Comparison of ENCODE assay signal across 10 cellular contexts in genomic region chr3:16824085-16824696, GRCh38.
DNase-seq lines count a peak whose midpoint lies in the region; ATAC-seq and TF ChIP-seq lines count a peak whose summit lies in the region.
"Had no signal": no experiment of that assay in that cellular context is flagged by ENCODE, and none has a peak within 500 bp of the region (broad histone marks: within the 10 kb centered on the region; RNA-seq: fewer than 3 reads in every experiment).

No MANE protein-coding gene starts in this region.

- no peak for TF ChIP-seq CTCF in natural killer cell (IDR thresholded peaks at IDR 0.05)

- peak; percentile 42 for DNase-seq in activated CD4-positive, alpha-beta T cell treated with anti-CD3 and anti-CD28 coated beads for 36 hours
- DNase-seq in activated CD4-positive, alpha-beta T cell treated with anti-CD3 and anti-CD28 coated beads, Interleukin-2, amount 50 U/mL, for 4 hours, result no peak
- DNase-seq in natural killer cell (no peak), HuH-7.5 (ENCODE audit: low spot score) (no peak), mucosa of gallbladder (ENCODE audit: low spot score) (no peak), NCI-H1417 (lab: John Stamatoyannopoulos, UW) (no peak)
- DNase-seq: NCI-H526 had no signal

- H3K4me1 Mint-ChIP-seq in activated CD4-positive, alpha-beta T cell treated with anti-CD3 and anti-CD28 coated beads for 36 hours, result peaks cover 28% of the 10 kb centered on the region
- peaks cover 30% of the 10 kb centered on the region in 2 donors for H3K4me1 Mint-ChIP-seq in natural killer cell

- H3K9me3 Mint-ChIP-seq in activated CD4-positive, alpha-beta T cell treated with anti-CD3 and anti-CD28 coated beads for 36 hours (ENCODE audit: low read depth), result no peaks in the 10 kb centered on the region
- H3K9me3 Mint-ChIP-seq in natural killer cell, result no peaks in the 10 kb centered on the region

- peak overlapping the region; percentile 48 for H3K27ac ChIP-seq in KOPT-K1 (ENCODE audit: low read depth, low read length, poor library complexity, severe bottlenecking)
- H3K27ac ChIP-seq: A549 had no signal

- no peak overlapping the region for H3K27ac Mint-ChIP-seq in activated CD4-positive, alpha-beta T cell treated with anti-CD3 and anti-CD28 coated beads for 36 hours
- no peak overlapping the region for H3K27ac Mint-ChIP-seq in natural killer cell

- ATAC-seq in activated CD4-positive, alpha-beta T cell treated with anti-CD3 and anti-CD28 coated beads for 36 hours, result peak; percentile 78
- ATAC-seq in HG02588 (IDR thresholded peaks at IDR 0.05; ENCODE audit: unreplicated experiment) (peak; percentile 85), natural killer cell (peak in 2 of 3 donors; percentile 41 to 61)
- ATAC-seq: A549 had no signal

- POLR2A ChIA-PET in activated CD4-positive, alpha-beta T cell treated with anti-CD3 and anti-CD28 coated beads for 36 hours (lab: Charles Lee), result no interaction called here

- no peaks in the 10 kb centered on the region for H3K9me3 ChIP-seq in KOPT-K1 (ENCODE audit: insufficient read depth, low read length, poor library complexity, severe bottlenecking)
- H3K9me3 ChIP-seq: A549 had no signal

- CTCF ChIA-PET in activated CD4-positive, alpha-beta T cell treated with anti-CD3 and anti-CD28 coated beads for 36 hours (lab: Charles Lee), result interaction anchor here (1.0 kb wide), 2 partner anchors 400 to 410 kb away, joined by 3 read pairs; no protein-coding TSS in a partner anchor

- no peak overlapping the region for H3K4me3 Mint-ChIP-seq in activated CD4-positive, alpha-beta T cell treated with anti-CD3 and anti-CD28 coated beads for 36 hours
- peak overlapping the region; percentile 45 for H3K4me3 Mint-ChIP-seq in natural killer cell

- H3K27me3 Mint-ChIP-seq in activated CD4-positive, alpha-beta T cell treated with anti-CD3 and anti-CD28 coated beads for 36 hours, result no peaks in the 10 kb centered on the region
- peaks cover 28 to 48% of the 10 kb centered on the region in 2 donors for H3K27me3 Mint-ChIP-seq in natural killer cell (ENCODE audit: low read depth in 2 of 2)

- H3K36me3 Mint-ChIP-seq in activated CD4-positive, alpha-beta T cell treated with anti-CD3 and anti-CD28 coated beads for 36 hours (ENCODE audit: low read depth), result no peaks in the 10 kb centered on the region
- no peaks in the 10 kb centered on the region for H3K36me3 Mint-ChIP-seq in natural killer cell

- intact Hi-C loops in activated CD4-positive, alpha-beta T cell treated with anti-CD3 and anti-CD28 coated beads for 36 hours (cut with DNase I, micrococcal nuclease), result loop anchor here (1.0 to 2.0 kb wide), 2 partner anchors 227 to 327 kb away; no protein-coding TSS in a partner anchor
- intact Hi-C loops in natural killer cell (cut with micrococcal nuclease), result no loop called here

- H3K36me3 ChIP-seq in KOPT-K1 (ENCODE audit: insufficient read depth, low read length), result no peaks in the 10 kb centered on the region
